In genomic region chr12:65673732-65674131, GRCh38 we compare ENCODE assay signal across 15 cellular contexts.
DNase-seq lines count a peak whose midpoint lies in the region; ATAC-seq and TF ChIP-seq lines count a peak whose summit lies in the region.
"Had no signal": no experiment of that assay in that cellular context is flagged by ENCODE, and none has a peak within 500 bp of the region (broad histone marks: within the 10 kb centered on the region; RNA-seq: fewer than 3 reads in every experiment).

No MANE protein-coding gene starts in this region.

- ATAC-seq in heart left ventricle (no peak), SK-N-SH treated with all-trans-retinoic acid at 6 μM for 48 hours (peak; percentile 54), upper lobe of right lung (peak; percentile 25), HG02798 (IDR thresholded peaks at IDR 0.05; ENCODE audit: poor library complexity, unreplicated experiment) (no peak)
- ATAC-seq: GM12878 had no signal

- H3K9me3 ChIP-seq in heart left ventricle = peaks cover 0 to 3% (median 0%) of the 10 kb centered on the region in 12 donors
- H3K9me3 ChIP-seq in right atrium auricular region = no peaks in the 10 kb centered on the region
- H3K9me3 ChIP-seq in upper lobe of right lung = no peaks in the 10 kb centered on the region

- H3K4me3 Mint-ChIP-seq in activated T-helper 1 cell treated with anti-CD3 and anti-CD28 coated beads, Interleukin-12 subunit alpha, Interleukin-12 subunit beta, Interleukin-2, Interleukin-4 antibody, amounts not matched to agents 30 ng/mL and 10 ng/mL and 1 ng/mL, durations not matched to agents 14 hours and 24 hours and 36 hours = no peak overlapping the region
- H3K4me3 Mint-ChIP-seq: neural crest cell had no signal

- no peak for TF ChIP-seq POLR2A in heart left ventricle (IDR thresholded peaks at IDR 0.05)

- H3K27me3 Mint-ChIP-seq in activated T-helper 1 cell treated with anti-CD3 and anti-CD28 coated beads, Interleukin-12 subunit alpha, Interleukin-12 subunit beta, Interleukin-2, Interleukin-4 antibody, amounts not matched to agents 30 ng/mL and 10 ng/mL and 1 ng/mL, durations not matched to agents 14 hours and 24 hours and 36 hours (ENCODE audit: insufficient read depth) = peaks cover 2% of the 10 kb centered on the region

- intact Hi-C loops in heart left ventricle (cut with DNase I) = loop anchor here in 4 of 10 donors (5.0 to 10.0 kb wide), 4 partner anchors 69 to 359 kb away; no protein-coding TSS in a partner anchor
- intact Hi-C loops in upper lobe of right lung (cut with DNase I) = no loop called here
- intact Hi-C loops in activated T-helper 1 cell treated with anti-CD3 and anti-CD28 coated beads, Interleukin-12 subunit alpha, Interleukin-12 subunit beta, Interleukin-2, Interleukin-4 antibody, amounts not matched to agents 30 ng/mL and 10 ng/mL and 1 ng/mL, durations not matched to agents 14 hours and 24 hours and 36 hours (cut with micrococcal nuclease) = loop anchor here (5.0 kb wide), 1 partner anchor 71 kb away; no protein-coding TSS in a partner anchor

- H3K27me3 ChIP-seq in heart left ventricle (no peaks in the 10 kb centered on the region), right atrium auricular region (no peaks in the 10 kb centered on the region), upper lobe of right lung (no peaks in the 10 kb centered on the region)

- H3K36me3 Mint-ChIP-seq in activated T-helper 1 cell treated with anti-CD3 and anti-CD28 coated beads, Interleukin-12 subunit alpha, Interleukin-12 subunit beta, Interleukin-2, Interleukin-4 antibody, amounts not matched to agents 30 ng/mL and 10 ng/mL and 1 ng/mL, durations not matched to agents 14 hours and 24 hours and 36 hours (ENCODE audit: low read depth) = no peaks in the 10 kb centered on the region

- no peak overlapping the region for H3K27ac Mint-ChIP-seq in activated T-helper 1 cell treated with anti-CD3 and anti-CD28 coated beads, Interleukin-12 subunit alpha, Interleukin-12 subunit beta, Interleukin-2, Interleukin-4 antibody, amounts not matched to agents 30 ng/mL and 10 ng/mL and 1 ng/mL, durations not matched to agents 14 hours and 24 hours and 36 hours

- H3K4me1 Mint-ChIP-seq in activated T-helper 1 cell treated with anti-CD3 and anti-CD28 coated beads, Interleukin-12 subunit alpha, Interleukin-12 subunit beta, Interleukin-2, Interleukin-4 antibody, amounts not matched to agents 30 ng/mL and 10 ng/mL and 1 ng/mL, durations not matched to agents 14 hours and 24 hours and 36 hours (ENCODE audit: low read depth) = no peaks in the 10 kb centered on the region
- H3K4me1 Mint-ChIP-seq: neural crest cell had no signal

- H3K36me3 ChIP-seq in heart left ventricle (no peaks in the 10 kb centered on the region), right atrium auricular region (no peaks in the 10 kb centered on the region), upper lobe of right lung (no peaks in the 10 kb centered on the region)

- H3K4me1 ChIP-seq in heart left ventricle = no peaks in the 10 kb centered on the region
- H3K4me1 ChIP-seq in right atrium auricular region = no peaks in the 10 kb centered on the region
- H3K4me1 ChIP-seq in upper lobe of right lung = no peaks in the 10 kb centered on the region

- no peaks in the 10 kb centered on the region for H3K9me3 Mint-ChIP-seq in activated T-helper 1 cell treated with anti-CD3 and anti-CD28 coated beads, Interleukin-12 subunit alpha, Interleukin-12 subunit beta, Interleukin-2, Interleukin-4 antibody, amounts not matched to agents 30 ng/mL and 10 ng/mL and 1 ng/mL, durations not matched to agents 14 hours and 24 hours and 36 hours

- H3K4me3 ChIP-seq in heart left ventricle (no peak overlapping the region), right atrium auricular region (no peak overlapping the region), fibroblast of the aortic adventitia (ENCODE audit: low read depth, low read length) (no peak overlapping the region), upper lobe of right lung (no peak overlapping the region)
- H3K4me3 ChIP-seq: GM12878, SK-N-MC had no signal

- TF ChIP-seq CTCF in heart left ventricle (IDR thresholded peaks at IDR 0.05) (peak in 8 of 12 donors; percentile 7 to 45 (median 32)), right atrium auricular region (IDR thresholded peaks at IDR 0.05) (peak in 1 of 2 donors; percentile 46), fibroblast of the aortic adventitia (IDR thresholded peaks at IDR 0.05; ENCODE audit: insufficient read depth, low read length) (peak; percentile 24), upper lobe of right lung (IDR thresholded peaks at IDR 0.05) (peak; percentile 10)

- DNase-seq in heart left ventricle (no peak), right atrium auricular region (ENCODE audit: low spot score) (no peak), fibroblast of the aortic adventitia (ENCODE audit: low read depth) (peak; percentile 71), upper lobe of right lung (no peak), NCI-H2107 treated with DMSO at 0.1 percent for 48 hours (lab: John Stamatoyannopoulos, UW; ENCODE audit: unreplicated experiment) (no peak)
- DNase-seq in activated T-helper 1 cell treated with anti-CD3 and anti-CD28 coated beads, Interleukin-12 subunit alpha, Interleukin-12 subunit beta, Interleukin-2, Interleukin-4 antibody, amounts not matched to agents 30 ng/mL and 10 ng/mL and 1 ng/mL, durations not matched to agents 14 hours and 24 hours and 36 hours (ENCODE audit: low spot score) = no peak
- DNase-seq: DMS153, NCI-H1417 treated with DMSO at 0.1 percent for 48 hours, NCI-H526, trophoblast cell had no signal

- H3K27ac ChIP-seq in heart left ventricle = no peak overlapping the region
- H3K27ac ChIP-seq in right atrium auricular region = no peak overlapping the region
- H3K27ac ChIP-seq in upper lobe of right lung = no peak overlapping the region
- H3K27ac ChIP-seq: SK-N-MC had no signal

TF ChIP-seq in SK-N-SH treated with all-trans-retinoic acid at 6 μM for 48 hours, 23 proteins besides CTCF, POLR2A, EP300 and RAD21:
- no peak for TF ChIP-seq ZNF70 (CRISPR knock-in tag; IDR thresholded peaks at IDR 0.05)
- no peak for TF ChIP-seq BACH2 (CRISPR knock-in tag; IDR thresholded peaks at IDR 0.05; ENCODE audit: borderline replicate concordance)
- TF ChIP-seq TCF4 (CRISPR knock-in tag; IDR thresholded peaks at IDR 0.05; ENCODE audit: borderline replicate concordance) = no peak
- no peak for TF ChIP-seq ZNF565 (CRISPR knock-in tag; conservative IDR thresholded peaks at IDR 0.05; ENCODE audit: low read depth)
- TF ChIP-seq ZFP30 (CRISPR knock-in tag; IDR thresholded peaks at IDR 0.05) = no peak
- TF ChIP-seq ZNF8 (CRISPR knock-in tag; IDR thresholded peaks at IDR 0.05) = no peak
- no peak for TF ChIP-seq RARB (CRISPR knock-in tag; IDR thresholded peaks at IDR 0.05)
- no peak for TF ChIP-seq ZC3H10 (CRISPR knock-in tag; IDR thresholded peaks at IDR 0.05)
- no peak for TF ChIP-seq ESRRG (CRISPR knock-in tag; IDR thresholded peaks at IDR 0.05)
- no peak for TF ChIP-seq PPARA (CRISPR knock-in tag; IDR thresholded peaks at IDR 0.05; ENCODE audit: borderline replicate concordance)
- TF ChIP-seq SNAI2 (CRISPR knock-in tag; IDR thresholded peaks at IDR 0.05) = no peak
- no peak for TF ChIP-seq ZFP3 (CRISPR knock-in tag; IDR thresholded peaks at IDR 0.05)
- no peak for TF ChIP-seq CSRNP3 (CRISPR knock-in tag; IDR thresholded peaks at IDR 0.05)
- TF ChIP-seq OSR1 (CRISPR knock-in tag; IDR thresholded peaks at IDR 0.05) = no peak
- TF ChIP-seq GLIS3 (CRISPR knock-in tag; IDR thresholded peaks at IDR 0.05) = no peak
- no peak for TF ChIP-seq TOX (CRISPR knock-in tag; IDR thresholded peaks at IDR 0.05; ENCODE audit: borderline replicate concordance)

Comparison
In these comparisons a context has a peak if more than half of its experiments do, and no peak if none do; other contexts are left out.
1. ATAC-seq: peak in SK-N-SH treated with all-trans-retinoic acid at 6 μM for 48 hours (single experiment) and upper lobe of right lung (single experiment); none in heart left ventricle (0 of 4) and HG02798 (single experiment).